Comparison of ENCODE assay signal across 17 cellular contexts in the genomic region with DNA sequence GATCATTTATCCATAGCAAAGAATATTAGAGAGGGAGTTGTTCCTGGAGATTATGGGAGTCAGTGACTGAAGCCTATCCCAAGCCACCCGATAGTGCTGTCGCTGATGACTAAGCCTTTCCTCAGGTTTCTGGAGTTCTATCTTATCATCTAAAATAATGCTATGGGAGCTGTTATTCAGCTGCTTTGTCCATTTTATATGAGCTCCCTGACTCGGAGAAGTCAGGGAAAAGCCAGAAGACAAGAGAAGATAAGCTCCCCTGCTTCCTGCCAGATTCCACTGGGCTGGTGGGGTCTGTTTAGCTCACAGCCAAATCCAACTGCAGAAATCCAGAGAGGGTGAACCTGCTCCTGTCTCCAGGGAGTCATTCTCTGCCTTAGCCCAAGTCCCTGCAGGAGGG.
DNase-seq lines count a peak whose midpoint lies in the region; FAIRE-seq and TF ChIP-seq lines count a peak whose summit lies in the region.
"Had no signal": no experiment of that assay in that cellular context is flagged by ENCODE, and none has a peak within 500 bp of the region (broad histone marks: within the 10 kb centered on the region; RNA-seq: fewer than 3 reads in every experiment).

No MANE protein-coding gene starts in this region.

- no peaks in the 10 kb centered on the region for H4K20me1 ChIP-seq in osteoblast (ENCODE audit: insufficient read depth, low read length)

- H3K36me3 Mint-ChIP-seq in endothelial cell (ENCODE audit: low read depth, unreplicated experiment), result peaks cover 16% of the 10 kb centered on the region
- H3K36me3 Mint-ChIP-seq: CD4-positive, alpha-beta memory T cell had no signal

- H3K4me1 Mint-ChIP-seq in endothelial cell (ENCODE audit: unreplicated experiment), result peaks cover 25% of the 10 kb centered on the region
- H3K4me1 Mint-ChIP-seq: B cell; CD4-positive, alpha-beta memory T cell had no signal

- DNase-seq in HT1080 (ENCODE audit: low read depth) (peak; percentile 11), RCC 7860 (ENCODE audit: low spot score) (peak; percentile 29), endothelial cell (ENCODE audit: low spot score) (peak; percentile 11), osteoblast (ENCODE audit: insufficient read length, low spot score, missing footprints) (no peak), activated gamma-delta T cell treated with Interleukin-2 at 50 U/mL for 16 hours (no peak), NCI-H1436 treated with DMSO at 0.1 percent for 48 hours (lab: John Stamatoyannopoulos, UW) (no peak), breast epithelium (ENCODE audit: low spot score in 2 of 2) (no peak)
- DNase-seq: ACHN; CD4-positive, alpha-beta memory T cell; DND-41; NCI-H1092; NCI-H1694; NCI-H446; NCI-H748 treated with DMSO at 0.1 percent for 48 hours; Right ventricle myocardium superior had no signal

- H3K9me3 ChIP-seq in osteoblast (ENCODE audit: low read depth, low read length) (no peaks in the 10 kb centered on the region), breast epithelium (peaks cover 6 to 14% of the 10 kb centered on the region in 2 donors)

- intact Hi-C loops in breast epithelium (cut with DNase I; ENCODE audit: low total_unique reads), result loop anchor here (2.0 kb wide), 1 partner anchor 17 kb away; no protein-coding TSS in a partner anchor

- TF ChIP-seq POLR2A in breast epithelium (IDR thresholded peaks at IDR 0.05), result no peak

- H3K79me2 ChIP-seq in osteoblast (ENCODE audit: insufficient read depth, low read length), result no peaks in the 10 kb centered on the region

- TF ChIP-seq CTCF in endothelial cell (IDR thresholded peaks at IDR 0.05; ENCODE audit: unreplicated experiment) (no peak), osteoblast (IDR thresholded peaks at IDR 0.05; ENCODE audit: extremely low read depth, low read depth, low read length) (no peak), breast epithelium (IDR thresholded peaks at IDR 0.05) (no peak)

- H3K4me1 ChIP-seq in osteoblast (ENCODE audit: insufficient read depth, low read length), result peaks cover 36% of the 10 kb centered on the region
- no peaks in the 10 kb centered on the region for H3K4me1 ChIP-seq in breast epithelium

- peaks cover 2% of the 10 kb centered on the region for H3K27me3 Mint-ChIP-seq in endothelial cell (ENCODE audit: unreplicated experiment)

- H3K4me3 Mint-ChIP-seq in endothelial cell (ENCODE audit: unreplicated experiment), result no peak overlapping the region
- H3K4me3 Mint-ChIP-seq: B cell; CD4-positive, alpha-beta memory T cell had no signal

- no peak overlapping the region for H2AFZ ChIP-seq in osteoblast (ENCODE audit: low read length)

- H3K27ac Mint-ChIP-seq in endothelial cell (ENCODE audit: unreplicated experiment), result peak overlapping the region; percentile 10
- H3K27ac Mint-ChIP-seq: B cell; CD4-positive, alpha-beta memory T cell had no signal

- H3K36me3 ChIP-seq in osteoblast (ENCODE audit: insufficient read depth, low read length) (no peaks in the 10 kb centered on the region), breast epithelium (no peaks in the 10 kb centered on the region)

- no peak for FAIRE-seq in RCC 7860 (lab: Jason Lieb, UNC)
- FAIRE-seq: D721Med had no signal

- no peaks in the 10 kb centered on the region for H3K27me3 ChIP-seq in osteoblast (ENCODE audit: insufficient read depth, low read length)
- no peaks in the 10 kb centered on the region for H3K27me3 ChIP-seq in breast epithelium

- H3K4me2 ChIP-seq in osteoblast (ENCODE audit: insufficient read depth, low read length), result peak overlapping the region; percentile 4

- no peaks in the 10 kb centered on the region for H3K9me3 Mint-ChIP-seq in endothelial cell (ENCODE audit: unreplicated experiment)

- H3K4me3 ChIP-seq in osteoblast (ENCODE audit: insufficient read depth, low read length) (no peak overlapping the region), breast epithelium (no peak overlapping the region)

- H3K27ac ChIP-seq in osteoblast (ENCODE audit: low read depth, low read length) (no peak overlapping the region), breast epithelium (no peak overlapping the region)

Comparison
In these comparisons a context has a peak if more than half of its experiments do, and no peak if none do; other contexts are left out.
1. DNase-seq: peak in HT1080 (single experiment), RCC 7860 (single experiment) and endothelial cell (single experiment); none in osteoblast (single experiment), activated gamma-delta T cell treated with Interleukin-2 at 50 U/mL for 16 hours (single experiment), NCI-H1436 treated with DMSO at 0.1 percent for 48 hours (single experiment) and breast epithelium (0 of 2).